ENCODE assay signal across 10 cellular contexts in the genomic region with DNA sequence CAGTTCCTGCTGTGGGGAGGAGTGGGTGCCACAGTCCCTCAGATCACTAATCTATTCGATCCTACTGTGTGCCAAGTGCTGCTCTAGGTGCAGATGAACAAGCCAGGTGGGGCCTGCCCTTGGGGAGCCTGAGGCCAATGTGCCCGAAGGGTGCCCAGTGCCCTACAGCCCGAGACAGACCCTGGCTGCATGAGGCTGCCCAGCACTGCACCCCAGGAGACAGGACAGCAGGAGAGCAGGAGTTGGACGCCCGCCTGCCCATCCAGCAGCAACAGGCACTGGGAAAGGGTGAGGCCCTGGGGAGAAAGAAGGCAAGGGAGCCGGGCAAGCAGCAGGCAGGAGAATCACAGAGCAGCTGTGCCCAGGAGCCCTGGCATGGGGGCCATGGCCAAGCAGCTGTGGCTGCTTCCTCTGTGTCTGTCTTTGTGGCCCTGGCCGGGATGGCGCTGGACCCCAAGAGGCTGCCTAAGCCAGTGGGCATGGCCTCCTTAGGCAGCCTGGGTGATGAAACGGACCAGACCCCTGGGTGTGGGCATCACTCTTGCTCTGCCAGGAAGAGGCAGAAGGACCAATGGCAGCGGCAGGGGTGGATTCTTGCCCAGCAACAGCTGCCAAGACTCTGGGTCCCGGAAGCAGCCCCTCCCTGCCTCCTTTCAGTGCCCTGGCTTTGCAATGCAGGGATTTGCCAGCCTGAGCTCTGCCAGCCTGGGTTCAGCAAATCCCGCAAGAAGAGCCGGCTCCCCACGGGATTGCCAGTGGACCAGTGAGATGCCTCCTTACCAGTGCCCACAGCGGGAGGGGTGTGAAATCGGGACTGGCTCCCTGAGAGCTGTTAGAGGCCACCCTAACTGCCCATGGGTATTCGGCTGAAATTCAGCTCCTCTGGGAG.
DNase-seq lines count a peak whose midpoint lies in the region; ATAC-seq and TF ChIP-seq lines count a peak whose summit lies in the region.
"Had no signal": no experiment of that assay in that cellular context is flagged by ENCODE, and none has a peak within 500 bp of the region (broad histone marks: within the 10 kb centered on the region; RNA-seq: fewer than 3 reads in every experiment).

No MANE protein-coding gene starts in this region.

- peaks cover 14% of the 10 kb centered on the region for H3K4me1 Mint-ChIP-seq in nephron progenitor cell

- no peak for ATAC-seq in GM21619 (IDR thresholded peaks at IDR 0.05; ENCODE audit: unreplicated experiment)

- peaks cover 25% of the 10 kb centered on the region for H3K27me3 Mint-ChIP-seq in nephron progenitor cell (ENCODE audit: low read depth, poor library complexity)

- H3K27ac Mint-ChIP-seq in nephron progenitor cell, result peak overlapping the region; percentile 64

- DNase-seq in Ammon's horn (ENCODE audit: low spot score) (peak; percentile 95), NCI-H446 (lab: John Stamatoyannopoulos, UW) (peak; percentile 51 to 69), epidermal melanocyte (ENCODE audit: insufficient read length, low spot score) (peak; percentile 98), nephron progenitor cell (no peak), NCI-H748 (lab: John Stamatoyannopoulos, UW; ENCODE audit: unreplicated experiment) (no peak), cerebellar nuclear complex (lab: John Stamatoyannopoulos, UW) (no peak)
- DNase-seq in stimulated activated CD4-positive, alpha-beta T cell treated with anti-CD3 and anti-CD28 coated beads, Interleukin-12 subunit alpha, Interleukin-12 subunit beta, amount 100 ng/mL, for 4 hours, result no peak
- DNase-seq: activated naive CD4-positive, alpha-beta T cell treated with anti-CD3 and anti-CD28 coated beads, Interleukin-2, amount 50 U/mL, for 16 hours; stimulated activated CD4-positive, alpha-beta T cell treated with anti-CD3 and anti-CD28 coated beads, Interleukin-4, amount 100 ng/mL, for 4 hours had no signal

- H3K4me3 Mint-ChIP-seq in nephron progenitor cell, result no peak overlapping the region

- no peak for TF ChIP-seq CTCF in nephron progenitor cell (IDR thresholded peaks at IDR 0.05)

- H3K36me3 Mint-ChIP-seq in nephron progenitor cell (ENCODE audit: low read depth), result peaks cover 3% of the 10 kb centered on the region

- H3K9me3 Mint-ChIP-seq in nephron progenitor cell, result peaks cover 19% of the 10 kb centered on the region

Comparison
In these comparisons a context has a peak if more than half of its experiments do, and no peak if none do; other contexts are left out.
1. DNase-seq: peak in Ammon's horn (single experiment), NCI-H446 (2 of 2) and epidermal melanocyte (single experiment); none in nephron progenitor cell (single experiment), stimulated activated CD4-positive, alpha-beta T cell treated with anti-CD3 and anti-CD28 coated beads, Interleukin-12 subunit alpha, Interleukin-12 subunit beta, amount 100 ng/mL, for 4 hours (single experiment), NCI-H748 (single experiment) and cerebellar nuclear complex (0 of 2).